Comparison of ENCODE assay signal across 8 cellular contexts in the genomic region with DNA sequence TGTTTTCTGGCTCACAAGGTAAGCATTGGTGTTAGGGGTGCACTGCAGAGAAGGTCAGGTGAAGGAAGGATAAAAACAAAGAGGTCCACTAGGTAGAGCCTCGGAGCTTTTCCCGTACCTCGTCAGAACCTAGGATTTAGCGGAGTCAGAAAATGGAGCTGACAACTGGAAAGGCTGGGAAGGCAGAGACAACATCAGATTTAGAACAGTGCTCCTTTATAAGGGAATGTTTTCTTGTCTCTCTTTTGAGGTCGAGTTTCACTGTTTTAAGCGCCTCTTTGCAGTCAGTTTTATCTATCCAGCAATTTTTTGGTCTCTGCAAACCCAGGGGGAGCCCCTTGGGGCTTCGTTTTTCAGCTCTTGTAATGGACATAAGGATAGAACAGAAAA.
DNase-seq lines count a peak whose midpoint lies in the region; ATAC-seq and TF ChIP-seq lines count a peak whose summit lies in the region.

No MANE protein-coding gene starts in this region.

- no peaks in the 10 kb centered on the region for H3K27me3 Mint-ChIP-seq in activated T-cell treated with anti-CD3 and anti-CD28 coated beads, Interleukin-2, amount 50 U/mL, for 24 hours

- TF ChIP-seq EP300 in transverse colon (IDR thresholded peaks at IDR 0.05; ENCODE audit: low read depth) = no peak

- peak overlapping the region; percentile 93 for H2AFZ ChIP-seq in mammary epithelial cell (ENCODE audit: low read depth, low read length)

- 5% methylated on average over 4 of the region's 7 CpGs for WGBS in mammary epithelial cell (ENCODE audit: low coverage, missing lambda C conversion rate)
- WGBS in transverse colon (ENCODE audit: low coverage in 1 of 2), 2 donors = 48 to 50% methylated on average over 1 to 7 of the region's 7 CpGs

- H3K27ac ChIP-seq in mammary epithelial cell (ENCODE audit: insufficient read depth, low read depth, low read length) (peak overlapping the region; percentile 74), transverse colon (peak overlapping the region; percentile 87 to 93 (median 88))

- H3K9ac ChIP-seq in mammary epithelial cell (ENCODE audit: insufficient read depth, low read length) = peak overlapping the region; percentile 83

- BruUV-seq in mammary epithelial cell (replicated peaks; lab: Mats Ljungman, UMichigan) = no TSS peak

- TF ChIP-seq CTCF in mammary epithelial cell (conservative IDR thresholded peaks at IDR 0.05 in 1 of 2, IDR thresholded peaks at IDR 0.05 in 1 of 2; ENCODE audit: extremely low read depth in 1 of 2, insufficient read depth in 1 of 2, low read depth in 1 of 2, low read length in 2 of 2) (no peak), transverse colon (IDR thresholded peaks at IDR 0.05) (no peak)

- no peaks in the 10 kb centered on the region for H3K9me3 Mint-ChIP-seq in activated T-cell treated with anti-CD3 and anti-CD28 coated beads, Interleukin-2, amount 50 U/mL, for 24 hours

- peak overlapping the region; percentile 82 for H3K4me3 Mint-ChIP-seq in activated T-cell treated with anti-CD3 and anti-CD28 coated beads, Interleukin-2, amount 50 U/mL, for 24 hours

- no peak for DNase-seq in activated T-cell treated with anti-CD3 and anti-CD28 coated beads, Interleukin-2, amount 50 U/mL, for 24 hours
- DNase-seq in activated T-cell treated with anti-CD3 and anti-CD28 coated beads, Interleukin-2, amount 50 U/mL, for 48 hours = no peak
- DNase-seq in mammary epithelial cell (peak; percentile 18), medulla oblongata (ENCODE audit: extremely low spot score) (peak; percentile 46), transverse colon (no peak), GOT3 (lab: John Stamatoyannopoulos, UW) (no peak), RPMI8226 (no peak)

- H4K20me1 ChIP-seq in mammary epithelial cell (ENCODE audit: insufficient read depth, low read length) = no peaks in the 10 kb centered on the region

- H3K27ac Mint-ChIP-seq in activated T-cell treated with anti-CD3 and anti-CD28 coated beads, Interleukin-2, amount 50 U/mL, for 24 hours = peak overlapping the region; percentile 97

- H3K27me3 ChIP-seq in mammary epithelial cell (ENCODE audit: insufficient read depth, low read length) (no peaks in the 10 kb centered on the region), transverse colon (no peaks in the 10 kb centered on the region)

- H3K79me2 ChIP-seq in mammary epithelial cell (ENCODE audit: insufficient read depth, low read length) = no peaks in the 10 kb centered on the region

- no peak for ATAC-seq in GM19463 (IDR thresholded peaks at IDR 0.05; ENCODE audit: unreplicated experiment)

- H3K36me3 ChIP-seq in mammary epithelial cell (ENCODE audit: insufficient read depth, low read length) (no peaks in the 10 kb centered on the region), transverse colon (peaks cover 0 to 3% (median 0%) of the 10 kb centered on the region in 4 donors)

- peaks cover 90% of the 10 kb centered on the region for H3K4me1 Mint-ChIP-seq in activated T-cell treated with anti-CD3 and anti-CD28 coated beads, Interleukin-2, amount 50 U/mL, for 24 hours (ENCODE audit: low read depth)

- CTCF ChIA-PET in mammary epithelial cell (lab: Charles Lee; ENCODE audit: low non-redundant PET) = no interaction called here

- intact Hi-C loops in mammary epithelial cell (cut with micrococcal nuclease) = loop anchor here (2.0 to 5.0 kb wide), 2 partner anchors 75 to 80 kb away; a partner anchor contains a TSS
- intact Hi-C loops in transverse colon (cut with DNase I; ENCODE audit: low total_unique reads) = no loop called here

- H3K4me3 ChIP-seq in mammary epithelial cell (replicated peaks in 1 of 3; ENCODE audit: insufficient read depth in 1 of 3, low read depth in 2 of 3, low read length in 3 of 3) (peak overlapping the region; percentile 53 to 81 (median 60)), transverse colon (peak overlapping the region in 3 of 4 donors; percentile 28 to 63 (median 37))

- in situ Hi-C loops in mammary epithelial cell (cut with MboI; ENCODE audit: low sequenced_read_pairs in 2 of 2) = no loop called here
- in situ Hi-C loops in transverse colon (cut with MboI; ENCODE audit: low pct_ligation_motif_present in 1 of 4, low pct_unique_long_range_greater_than_20kb in 1 of 4, low sequenced_read_pairs in 3 of 4) = no loop called here

- no peak for TF ChIP-seq POLR2A in transverse colon (IDR thresholded peaks at IDR 0.05)

- dilution Hi-C loops in mammary epithelial cell (cut with HindIII; ENCODE audit: low sequenced_read_pairs) = no loop called here

- peak overlapping the region; percentile 88 for H3K4me2 ChIP-seq in mammary epithelial cell (ENCODE audit: insufficient read depth, low read depth, low read length)

- peaks cover 11% of the 10 kb centered on the region for H3K4me1 ChIP-seq in mammary epithelial cell (ENCODE audit: insufficient read depth, low read length)
- peaks cover 10 to 54% (median 33%) of the 10 kb centered on the region in 4 donors for H3K4me1 ChIP-seq in transverse colon

- H3K9me3 ChIP-seq in mammary epithelial cell (replicated peaks; ENCODE audit: insufficient read depth, low read length) (no peaks in the 10 kb centered on the region), transverse colon (no peaks in the 10 kb centered on the region)

- H3K36me3 Mint-ChIP-seq in activated T-cell treated with anti-CD3 and anti-CD28 coated beads, Interleukin-2, amount 50 U/mL, for 24 hours (ENCODE audit: low read depth) = peaks cover 93% of the 10 kb centered on the region

Comparison
In these comparisons a context has a peak if more than half of its experiments do, and no peak if none do; other contexts are left out.
1. DNase-seq: peak in mammary epithelial cell (single experiment) and medulla oblongata (single experiment); none in activated T-cell treated with anti-CD3 and anti-CD28 coated beads, Interleukin-2, amount 50 U/mL, for 24 hours (single experiment), activated T-cell treated with anti-CD3 and anti-CD28 coated beads, Interleukin-2, amount 50 U/mL, for 48 hours (0 of 2), transverse colon (single experiment), GOT3 (single experiment) and RPMI8226 (single experiment).